In the genomic region with DNA sequence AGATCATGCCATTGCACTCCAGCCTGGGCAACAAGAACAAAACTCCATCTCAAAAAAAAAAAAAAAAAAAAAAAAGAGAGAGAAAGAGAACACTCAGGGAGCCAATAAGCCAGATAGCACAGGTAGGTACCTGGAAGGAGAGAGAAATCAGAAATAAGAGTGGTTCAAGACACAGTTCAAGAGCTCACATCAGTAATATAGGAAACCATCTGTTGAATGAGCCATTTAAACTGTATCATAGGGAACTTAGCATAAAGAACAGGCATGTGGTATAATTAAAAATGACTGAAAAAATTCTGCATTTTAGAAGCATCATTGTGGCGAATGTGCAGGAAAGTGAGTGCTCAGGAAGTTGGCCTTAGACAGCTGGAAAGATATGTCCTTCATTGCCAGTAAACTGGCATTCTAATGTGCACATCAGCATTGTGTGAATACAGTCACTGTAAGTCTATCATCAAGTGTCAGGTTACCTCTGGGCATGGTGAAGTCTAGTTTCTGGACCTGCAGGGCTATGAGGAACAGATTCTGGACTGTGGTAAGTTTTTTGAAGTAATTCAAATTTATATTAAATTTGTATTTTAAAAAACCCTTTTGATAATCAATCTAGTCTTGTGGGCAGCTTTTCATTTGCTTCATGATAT, we compare ENCODE assay signal across 31 cellular contexts. TPM values are rescaled to one million over a fixed set of nuclear protein-coding genes. Genes with fewer than 3 reads are reported as not detected.
DNase-seq lines count a peak whose midpoint lies in the region; ATAC-seq, FAIRE-seq and TF ChIP-seq lines count a peak whose summit lies in the region.
"Had no signal": no experiment of that assay in that cellular context is flagged by ENCODE, and none has a peak within 500 bp of the region (broad histone marks: within the 10 kb centered on the region; RNA-seq: fewer than 3 reads in every experiment).

No MANE protein-coding gene starts in this region.

- no peak overlapping the region for H2AK5ac ChIP-seq in H1 (ENCODE audit: low read depth, low read length)

- H4K5ac ChIP-seq in H1 (ENCODE audit: insufficient read length, low read depth, low read length): no peak overlapping the region

- no peak for TF ChIP-seq EP300 in H1 (IDR thresholded peaks at IDR 0.05; ENCODE audit: borderline replicate concordance in 1 of 2, low read depth in 2 of 2, low read length in 2 of 2)

- H3K4me3 ChIP-seq in H1 (ENCODE audit: extremely low read depth in 1 of 4, insufficient read depth in 2 of 4, low read depth in 3 of 4, low read length in 4 of 4): no peak overlapping the region
- H3K4me3 ChIP-seq: HAP-1, lung, pancreas, stomach, thyroid gland had no signal

- H2BK5ac ChIP-seq in H1 (ENCODE audit: low read depth, low read length): no peak overlapping the region

- DNase-seq in NCI-H748 (lab: John Stamatoyannopoulos, UW; ENCODE audit: unreplicated experiment) (peak; percentile 20), NCI-H748 treated with DMSO at 0.1 percent for 48 hours (lab: John Stamatoyannopoulos, UW) (no peak), NCI-H460 (ENCODE audit: extremely low read depth, low read depth) (peak; percentile 20), H1 (ENCODE audit: low read depth in 1 of 2, low spot score in 2 of 2) (no peak)
- no peak for DNase-seq in activated naive CD4-positive, alpha-beta T cell (lab: John Stamatoyannopoulos, UW)
- DNase-seq: activated CD4-positive, alpha-beta T cell treated with anti-CD3 and anti-CD28 coated beads for 48 hours; activated gamma-delta T cell treated with Interleukin-2 at 50 U/mL for 16 hours; activated T-cell treated with anti-CD3 and anti-CD28 coated beads, Interleukin-2, amount 50 U/mL, for 24 hours; DMS79 treated with DMSO at 0.1 percent for 48 hours; head of caudate nucleus; MV-4-11; NCI-H1436 treated with DMSO at 0.1 percent for 48 hours; NCI-H774; pancreas; retina; small intestine; stomach; thyroid gland had no signal

- no peak overlapping the region for H2BK120ac ChIP-seq in H1 (replicated peaks; ENCODE audit: low read depth, low read length)

- H3K9ac ChIP-seq in H1 (replicated peaks in 1 of 4; ENCODE audit: extremely low read depth in 1 of 4, low read depth in 3 of 4, low read length in 3 of 4): no peak overlapping the region
- H3K9ac ChIP-seq: KMS-11 had no signal

- POLR2A ChIA-PET in H1 (lab: Charles Lee; ENCODE audit: partially characterized antibody): interaction anchor here (1.0 kb wide), 1 partner anchor 20 kb away, joined by 3 read pairs; no protein-coding TSS in a partner anchor

- no peaks in the 10 kb centered on the region; a peak in 1 of 7 replicates for H3K4me1 ChIP-seq in H1 (replicated peaks in 1 of 4; ENCODE audit: control insufficient read depth in 3 of 4, insufficient read depth in 4 of 4, low read length in 3 of 4)
- H3K4me1 ChIP-seq: HAP-1, pancreas, stomach, thyroid gland had no signal

- TF ChIP-seq CTCF in H1 (IDR thresholded peaks at IDR 0.05; ENCODE audit: control extremely low read depth in 1 of 3, insufficient read depth in 1 of 3, low read depth in 1 of 3, low read length in 3 of 3): no peak

- no peak overlapping the region for H2BK20ac ChIP-seq in H1 (ENCODE audit: low read length)

- 86% methylated on average over 1 of the region's 1 CpG; no CpG with 5 or more reads in 1 of the 2 experiments for WGBS in H1 (ENCODE audit: extremely low coverage in 1 of 2, insufficient coverage in 1 of 2, insufficient read length in 1 of 2, insufficient replicate concordance in 2 of 2, low coverage in 1 of 2, low lambda C conversion rate in 2 of 2, missing lambda C conversion rate in 1 of 2), 2 experiments

- H3K23ac ChIP-seq in H1 (ENCODE audit: insufficient read length): no peak overlapping the region

- ATAC-seq in HG02938 (IDR thresholded peaks at IDR 0.05; ENCODE audit: unreplicated experiment): no peak
- ATAC-seq in GM21786 (IDR thresholded peaks at IDR 0.05; ENCODE audit: unreplicated experiment): no peak
- ATAC-seq: pancreas, Right ventricle myocardium inferior had no signal

- no peak overlapping the region for H2AFZ ChIP-seq in H1 (ENCODE audit: low read length)

- no peak overlapping the region for H2BK15ac ChIP-seq in H1 (ENCODE audit: low read length)

- H3K56ac ChIP-seq in H1 (replicated peaks; ENCODE audit: insufficient read length, low read depth, low read length): no peak overlapping the region

- H3K79me1 ChIP-seq in H1 (ENCODE audit: low read depth, low read length): no peaks in the 10 kb centered on the region

- H3K36me3 ChIP-seq in H1 (ENCODE audit: control insufficient read depth in 2 of 4, insufficient read depth in 4 of 4, low read length in 3 of 4): no peaks in the 10 kb centered on the region
- H3K36me3 ChIP-seq: HAP-1, pancreas, stomach, thyroid gland had no signal

- H3K9me3 ChIP-seq in H1 (ENCODE audit: insufficient read depth in 2 of 2, low read depth in 1 of 2, low read length in 1 of 2): no peaks in the 10 kb centered on the region
- H3K9me3 ChIP-seq: HAP-1, pancreas, stomach, thyroid gland had no signal

- no peak for FAIRE-seq in H1 (lab: Jason Lieb, UNC)
- FAIRE-seq: endothelial cell of umbilical vein, pancreas, small intestine had no signal

- H4K20me1 ChIP-seq in H1 (replicated peaks in 1 of 2; ENCODE audit: control insufficient read depth in 1 of 2, insufficient read depth in 2 of 2, low read length in 2 of 2): peaks cover 0 to 2% of the 10 kb centered on the region in 2 experiments

- H3K4me2 ChIP-seq in H1 (ENCODE audit: insufficient read depth in 1 of 2, low read depth in 2 of 2, low read length in 2 of 2): no peak overlapping the region
- H3K4me2 ChIP-seq: KMS-11 had no signal

- CTCF ChIA-PET in H1 (lab: Charles Lee; ENCODE audit: partially characterized antibody): interaction anchor here (1.5 kb wide), 1 partner anchor 16 kb away, joined by 4 read pairs; no protein-coding TSS in a partner anchor

- H4K8ac ChIP-seq in H1 (ENCODE audit: extremely low read depth, insufficient read depth, low read length): no peak overlapping the region

- H3K27me3 ChIP-seq in H1 (replicated peaks in 1 of 4; ENCODE audit: control insufficient read depth in 3 of 4, extremely low read depth in 1 of 4, insufficient read depth in 3 of 4, low read length in 3 of 4): no peaks in the 10 kb centered on the region
- H3K27me3 ChIP-seq: thyroid gland had no signal

- H3K27ac ChIP-seq in H1 (ENCODE audit: low read depth, low read length): no peak overlapping the region
- H3K27ac ChIP-seq: KMS-11, pancreas, stomach, thyroid gland, VCaP had no signal

- H2BK12ac ChIP-seq in H1 (ENCODE audit: low read depth, low read length): no peak overlapping the region

- no peak overlapping the region for H4K91ac ChIP-seq in H1 (replicated peaks; ENCODE audit: insufficient read length, low read length)

- H3K14ac ChIP-seq in H1 (ENCODE audit: insufficient read length): no peak overlapping the region

- no peaks in the 10 kb centered on the region for H3K79me2 ChIP-seq in H1 (ENCODE audit: control insufficient read depth in 1 of 2, insufficient read depth in 2 of 2, low read length in 2 of 2)

- H3K4ac ChIP-seq in H1 (replicated peaks; ENCODE audit: insufficient read length, low read depth, low read length): peak overlapping the region; percentile 14

- H3K18ac ChIP-seq in H1 (ENCODE audit: extremely low read depth, low read length): no peak overlapping the region

- no peak for TF ChIP-seq RAD21 in H1 (IDR thresholded peaks at IDR 0.05 in 1 of 2, conservative IDR thresholded peaks at IDR 0.05 in 1 of 2; ENCODE audit: low read depth in 2 of 2, low read length in 2 of 2)

- H3K23me2 ChIP-seq in H1 (ENCODE audit: low read depth, low read length): no peaks in the 10 kb centered on the region

- TF ChIP-seq POLR2A in H1 (IDR thresholded peaks at IDR 0.05; ENCODE audit: control extremely low read depth in 1 of 2, low read depth in 2 of 2, low read length in 2 of 2): no peak

RNA-seq across cellular contexts. Expression of a gene that starts 20.4 kb away (rescaled TPM):
- not detected in 2 replicates for total RNA-seq in NCI-H460 (2014; rRNA removed; shearing (Covaris generic))
- polyA plus RNA-seq in NCI-H460 (2014; cell fraction: nucleus; rRNA removed): not detected in 2 replicates
- not detected in 2 replicates for total RNA-seq in H1 (2021; fragmentation: NEBNext Ultra II Directional; extraction: Animal tissue kit (Norgen Biotek cat#: 25700))
- polyA plus RNA-seq in H1 (2011; rRNA removed): 0.03 TPM in 1 of 2 replicates, not detected in the other
- not detected for polyA plus RNA-seq in H1 (2011; cell fraction: cytosol; rRNA removed)
- polyA plus RNA-seq in H1 (2011; cell fraction: nucleus; rRNA removed): not detected
- not detected in 4 replicates for polyA plus RNA-seq in H1 (2012, experiment 1 of 2)
- polyA plus RNA-seq in H1 (2012, experiment 2 of 2): not detected
- not detected for polyA plus RNA-seq in H1 (2013, experiment 1 of 2)
- polyA plus RNA-seq in H1 (2013, experiment 2 of 2): not detected
- polyA minus RNA-seq in H1 (2011; rRNA and poly(A)+ RNA removed): not detected in 2 replicates
- polyA minus RNA-seq in H1 (2011; cell fraction: cytosol; rRNA and poly(A)+ RNA removed): not detected
- not detected for polyA minus RNA-seq in H1 (2011; cell fraction: nucleus; rRNA and poly(A)+ RNA removed)
- total RNA-seq: endothelial cell of umbilical vein, fibroblast of villous mesenchyme, lung, mucosa of gallbladder, pancreas, Right ventricle myocardium inferior, thyroid gland had no signal
- polyA plus RNA-seq: adipose tissue, BJ, endothelial cell of umbilical vein, lung, neural cell, pancreas had no signal

RNA-seq across cellular contexts. Expression of a gene that starts 24.2 kb away (rescaled TPM):
- total RNA-seq in NCI-H460 (2014; rRNA removed; shearing (Covaris generic)): 36.8 and 38.4 TPM in 2 replicates
- 8.4 and 10.0 TPM in 2 replicates for polyA plus RNA-seq in NCI-H460 (2014; cell fraction: nucleus; rRNA removed)
- total RNA-seq in H1 (2021; fragmentation: NEBNext Ultra II Directional; extraction: Animal tissue kit (Norgen Biotek cat#: 25700)): 31.3 and 39.4 TPM in 2 replicates
- 2.4 and 3.5 TPM in 2 replicates for polyA plus RNA-seq in H1 (2011; rRNA removed)
- polyA plus RNA-seq in H1 (2011; cell fraction: cytosol; rRNA removed): 8.6 TPM
- polyA plus RNA-seq in H1 (2011; cell fraction: nucleus; rRNA removed): 2.2 TPM
- 12.7 to 29.4 TPM (median 13.8 TPM) in 4 replicates for polyA plus RNA-seq in H1 (2012, experiment 1 of 2)
- 2.2 TPM for polyA plus RNA-seq in H1 (2012, experiment 2 of 2)
- polyA plus RNA-seq in H1 (2013, experiment 1 of 2): 33.7 TPM
- polyA plus RNA-seq in H1 (2013, experiment 2 of 2): 34.7 TPM
- 0.06 and 0.41 TPM in 2 replicates for polyA minus RNA-seq in H1 (2011; rRNA and poly(A)+ RNA removed)
- polyA minus RNA-seq in H1 (2011; cell fraction: cytosol; rRNA and poly(A)+ RNA removed): 1.0 TPM
- polyA minus RNA-seq in H1 (2011; cell fraction: nucleus; rRNA and poly(A)+ RNA removed): 0.70 TPM

RNA-seq across cellular contexts. Expression of a gene that starts 38.4 kb away (rescaled TPM):
- not detected in 2 replicates for total RNA-seq in NCI-H460 (2014; rRNA removed; shearing (Covaris generic))
- not detected in 2 replicates for polyA plus RNA-seq in NCI-H460 (2014; cell fraction: nucleus; rRNA removed)
- total RNA-seq in H1 (2021; fragmentation: NEBNext Ultra II Directional; extraction: Animal tissue kit (Norgen Biotek cat#: 25700)): not detected in 2 replicates
- polyA plus RNA-seq in H1 (2011; rRNA removed): not detected in 2 replicates
- polyA plus RNA-seq in H1 (2011; cell fraction: cytosol; rRNA removed): not detected
- not detected for polyA plus RNA-seq in H1 (2011; cell fraction: nucleus; rRNA removed)
- polyA plus RNA-seq in H1 (2012, experiment 1 of 2): not detected in 4 replicates
- polyA plus RNA-seq in H1 (2012, experiment 2 of 2): not detected
- not detected for polyA plus RNA-seq in H1 (2013, experiment 1 of 2)
- not detected for polyA plus RNA-seq in H1 (2013, experiment 2 of 2)
- polyA minus RNA-seq in H1 (2011; rRNA and poly(A)+ RNA removed): not detected in 2 replicates
- not detected for polyA minus RNA-seq in H1 (2011; cell fraction: cytosol; rRNA and poly(A)+ RNA removed)
- not detected for polyA minus RNA-seq in H1 (2011; cell fraction: nucleus; rRNA and poly(A)+ RNA removed)
- total RNA-seq: endothelial cell of umbilical vein, fibroblast of villous mesenchyme, Right ventricle myocardium inferior, thyroid gland had no signal
- polyA plus RNA-seq: BJ, endothelial cell of umbilical vein, neural cell had no signal

RNA-seq across cellular contexts. Expression of a gene that starts 46.9 kb away (rescaled TPM):
- total RNA-seq in NCI-H460 (2014; rRNA removed; shearing (Covaris generic)): not detected in 2 replicates
- not detected in 2 replicates for polyA plus RNA-seq in NCI-H460 (2014; cell fraction: nucleus; rRNA removed)
- total RNA-seq in H1 (2021; fragmentation: NEBNext Ultra II Directional; extraction: Animal tissue kit (Norgen Biotek cat#: 25700)): not detected in 2 replicates
- not detected in 2 replicates for polyA plus RNA-seq in H1 (2011; rRNA removed)
- polyA plus RNA-seq in H1 (2011; cell fraction: cytosol; rRNA removed): not detected
- not detected for polyA plus RNA-seq in H1 (2011; cell fraction: nucleus; rRNA removed)
- polyA plus RNA-seq in H1 (2012, experiment 1 of 2): not detected in 4 replicates
- not detected for polyA plus RNA-seq in H1 (2012, experiment 2 of 2)
- not detected for polyA plus RNA-seq in H1 (2013, experiment 1 of 2)
- not detected for polyA plus RNA-seq in H1 (2013, experiment 2 of 2)
- polyA minus RNA-seq in H1 (2011; rRNA and poly(A)+ RNA removed): not detected in 2 replicates
- not detected for polyA minus RNA-seq in H1 (2011; cell fraction: cytosol; rRNA and poly(A)+ RNA removed)
- polyA minus RNA-seq in H1 (2011; cell fraction: nucleus; rRNA and poly(A)+ RNA removed): not detected
- total RNA-seq: endothelial cell of umbilical vein, fibroblast of villous mesenchyme, lung, mucosa of gallbladder, pancreas, Right ventricle myocardium inferior, stomach, thyroid gland had no signal
- polyA plus RNA-seq: adipose tissue, BJ, endothelial cell of umbilical vein, lung, neural cell, pancreas, small intestine, stomach had no signal

Comparison
In these comparisons a context has a peak if more than half of its experiments do, and no peak if none do; other contexts are left out.
1. DNase-seq: peak in NCI-H748 (single experiment) and NCI-H460 (single experiment); none in NCI-H748 treated with DMSO at 0.1 percent for 48 hours (single experiment), H1 (0 of 2) and activated naive CD4-positive, alpha-beta T cell (0 of 4).